10 cellular contexts compared by ENCODE assay signal in genomic region chr10:110783509-110784103, GRCh38.
DNase-seq lines count a peak whose midpoint lies in the region; ATAC-seq lines count a peak whose summit lies in the region.
"Had no signal": no experiment of that assay in that cellular context is flagged by ENCODE, and none has a peak within 500 bp of the region (broad histone marks: within the 10 kb centered on the region; RNA-seq: fewer than 3 reads in every experiment).

No MANE protein-coding gene starts in this region.

- peak; percentile 83 for ATAC-seq in activated T-helper 17 cell treated with anti-CD3 and anti-CD28 coated beads, Interleukin-2, amount 50 U/mL, for 72 hours (replicated peaks)
- no peak for ATAC-seq in HG02852 (IDR thresholded peaks at IDR 0.05; ENCODE audit: unreplicated experiment)

- no peaks in the 10 kb centered on the region for H3K36me3 Mint-ChIP-seq in activated T-helper 17 cell treated with anti-CD3 and anti-CD28 coated beads, Interleukin-2, amount 50 U/mL, for 72 hours (ENCODE audit: low read depth)

- H3K9me3 Mint-ChIP-seq in activated T-helper 17 cell treated with anti-CD3 and anti-CD28 coated beads, Interleukin-2, amount 50 U/mL, for 72 hours = no peaks in the 10 kb centered on the region

- DNase-seq in T-helper 22 cell (ENCODE audit: low read depth) (peak; percentile 39), lung microvascular endothelial cell (ENCODE audit: low read depth in 2 of 2) (peak; percentile 21 to 37), pons (ENCODE audit: low spot score) (no peak), NCI-H1417 treated with DMSO at 0.1 percent for 48 hours (lab: John Stamatoyannopoulos, UW) (no peak), superior temporal gyrus (ENCODE audit: extremely low spot score) (no peak)
- DNase-seq in stimulated activated CD8-positive, alpha-beta memory T cell treated with anti-CD3 and anti-CD28 coated beads, Interleukin-4, amount 100 ng/mL, for 24 hours (ENCODE audit: low read depth) = peak; percentile 54
- DNase-seq: amygdala, NCI-H2107 had no signal

- no peaks in the 10 kb centered on the region for H3K27me3 Mint-ChIP-seq in activated T-helper 17 cell treated with anti-CD3 and anti-CD28 coated beads, Interleukin-2, amount 50 U/mL, for 72 hours

- H3K27ac Mint-ChIP-seq in activated T-helper 17 cell treated with anti-CD3 and anti-CD28 coated beads, Interleukin-2, amount 50 U/mL, for 72 hours = peak overlapping the region; percentile 83

- peaks cover 20% of the 10 kb centered on the region for H3K4me1 Mint-ChIP-seq in activated T-helper 17 cell treated with anti-CD3 and anti-CD28 coated beads, Interleukin-2, amount 50 U/mL, for 72 hours

- peak overlapping the region; percentile 56 for H3K4me3 Mint-ChIP-seq in activated T-helper 17 cell treated with anti-CD3 and anti-CD28 coated beads, Interleukin-2, amount 50 U/mL, for 72 hours

Comparison
In these comparisons a context has a peak if more than half of its experiments do, and no peak if none do; other contexts are left out.
1. DNase-seq: peak in T-helper 22 cell (single experiment), lung microvascular endothelial cell (2 of 2) and stimulated activated CD8-positive, alpha-beta memory T cell treated with anti-CD3 and anti-CD28 coated beads, Interleukin-4, amount 100 ng/mL, for 24 hours (single experiment); none in pons (single experiment), NCI-H1417 treated with DMSO at 0.1 percent for 48 hours (single experiment) and superior temporal gyrus (single experiment).